In the genomic region with DNA sequence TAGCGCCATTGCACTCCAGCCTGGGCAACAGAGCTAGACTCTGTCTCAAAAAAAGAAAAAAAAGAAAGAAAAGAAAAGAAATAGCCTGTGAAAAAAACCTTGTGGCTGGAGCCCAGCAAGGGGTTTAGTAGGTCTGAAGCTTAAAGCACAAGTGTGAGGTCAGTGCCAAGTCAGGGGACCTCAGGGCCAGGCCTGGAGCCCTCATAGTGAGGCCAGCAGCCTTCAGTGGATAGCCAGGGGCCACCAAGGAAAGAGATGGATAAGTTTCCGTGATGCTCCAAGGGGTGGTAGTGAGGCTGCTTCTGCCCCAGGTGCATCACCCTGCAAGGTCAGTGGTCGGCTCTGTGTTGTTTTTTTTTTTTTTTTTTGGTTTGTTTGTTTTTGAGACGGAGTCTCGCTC, we compare ENCODE assay signal across 36 cellular contexts. TPM values are rescaled to one million over a fixed set of nuclear protein-coding genes. Genes with fewer than 3 reads are reported as not detected.
"Had no signal": no experiment of that assay in that cellular context is flagged by ENCODE, and none has a peak within 500 bp of the region (broad histone marks: within the 10 kb centered on the region; RNA-seq: fewer than 3 reads in every experiment).

No MANE protein-coding gene starts in this region.

- H3K27ac ChIP-seq: KMS-11 had no signal

- H3K4me3 ChIP-seq: MG63 had no signal

- H3K27me3 ChIP-seq: MG63 had no signal

- DNase-seq: Kasumi-1, KG1, MG63, MM.1S, MV-4-11, NCI-H1048, NCI-H1092, NCI-H1092 treated with DMSO at 0.1 percent for 48 hours, NCI-H1105, NCI-H1105 treated with DMSO at 0.1 percent for 48 hours, NCI-H1417, NCI-H1417 treated with DMSO at 0.1 percent for 48 hours, NCI-H1436, NCI-H1436 treated with DMSO at 0.1 percent for 48 hours, NCI-H146, NCI-H1694, NCI-H1694 treated with DMSO at 0.1 percent for 48 hours, NCI-H187, NCI-H187 treated with DMSO at 0.1 percent for 48 hours, NCI-H1930, NCI-H2029, NCI-H2029 treated with DMSO at 0.1 percent for 48 hours, NCI-H2081, NCI-H2081 treated with DMSO at 0.1 percent for 48 hours, NCI-H2107, NCI-H2171, NCI-H2171 treated with DMSO at 0.1 percent for 48 hours, NCI-H2227 treated with DMSO at 0.1 percent for 48 hours, NCI-H226, NCI-H345, NCI-H446, NCI-H446 treated with DMSO at 0.1 percent for 48 hours, NCI-H510A had no signal

- H3K4me2 ChIP-seq: KMS-11 had no signal

- H3K9me3 ChIP-seq: MG63 had no signal

- H3K36me3 ChIP-seq: MG63 had no signal

RNA-seq across cellular contexts. Expression of gene TINCR, which starts 12.9 kb away (rescaled TPM):
- total RNA-seq: LHCN-M2, NCI-H460 had no signal
